Comparison of ENCODE assay signal across 8 cellular contexts in genomic region chr5:138352071-138352721, GRCh38. TPM values are rescaled to one million over a fixed set of nuclear protein-coding genes. Genes with fewer than 3 reads are reported as not detected.
DNase-seq lines count a peak whose midpoint lies in the region; ATAC-seq and TF ChIP-seq lines count a peak whose summit lies in the region.

Gene KDM3B (plus strand): TSS chr5:138352685. CDS start chr5:138352796, 111 bp downstream.

- TF ChIP-seq CTCF in activated B cell treated with CpG ODN at 0.5 μM for 24 hours (IDR thresholded peaks at IDR 0.05) (peak; percentile 99), cardiac fibroblast (IDR thresholded peaks at IDR 0.05; ENCODE audit: low read depth, low read length) (peak; percentile 94)

- H3K36me3 ChIP-seq in ACC112 (ENCODE audit: insufficient read depth, low read length) = peaks cover 27% of the 10 kb centered on the region; the same call in 1 of the 2 replicates

- intact Hi-C loops in activated B cell treated with CpG ODN at 0.5 μM for 24 hours (cut with micrococcal nuclease) = loop anchor here (1.0 to 10.0 kb wide), 6 partner anchors 14 to 943 kb away; partner anchors contain the start of genes CDC23, CDC25C, FAM13B and FAM53C

- peak within 1 kb of the TSS; percentile 91 for H3K27ac Mint-ChIP-seq in activated B cell treated with CpG ODN at 0.5 μM for 24 hours

- peaks cover 40% of the 10 kb centered on the region for H3K79me2 ChIP-seq in ACC112 (ENCODE audit: control insufficient read depth, insufficient read depth, low read length, unreplicated experiment)

- POLR2A ChIA-PET in activated B cell treated with CpG ODN at 0.5 μM for 24 hours (lab: Charles Lee) = interaction anchor here (1.1 to 11.1 kb wide), 8 partner anchors 15 to 223 kb away, joined by 4 to 322 read pairs (median 14); partner anchors contain the start of genes BRD8, CDC23, CDC25C and EGR1

- CTCF ChIA-PET in activated B cell treated with CpG ODN at 0.5 μM for 24 hours (lab: Charles Lee) = interaction anchor here (0.6 to 5.8 kb wide), 25 partner anchors 12 to 943 kb away, joined by 3 to 134 read pairs (median 4); partner anchors contain the start of genes CDC25C, EGR1, ETF1 and FAM53C

- peak within 1 kb of the TSS; percentile 68 for H3K27ac ChIP-seq in ACC112 (ENCODE audit: low read depth, low read length)

- no peaks in the 10 kb centered on the region for H3K27me3 Mint-ChIP-seq in activated B cell treated with CpG ODN at 0.5 μM for 24 hours

- H3K4me3 ChIP-seq in ACC112 (ENCODE audit: low read depth, low read length) (peak within 1 kb of the TSS; percentile 97), cardiac fibroblast (replicated peaks in 1 of 2; ENCODE audit: low read depth in 2 of 2, low read length in 2 of 2) (peak within 1 kb of the TSS; percentile 80 to 87)

- ATAC-seq in GM18520 (IDR thresholded peaks at IDR 0.05; ENCODE audit: unreplicated experiment) (peak; percentile 57), HG03095 (IDR thresholded peaks at IDR 0.05; ENCODE audit: unreplicated experiment) (peak; percentile 63), activated B cell treated with CpG ODN at 0.5 μM for 24 hours (ENCODE audit: low read depth) (peak; percentile 86)

- peak within 1 kb of the TSS; percentile 92 for H3K4me3 Mint-ChIP-seq in activated B cell treated with CpG ODN at 0.5 μM for 24 hours

- peak; percentile 86 for DNase-seq in NCI-H2196 (lab: John Stamatoyannopoulos, UW; ENCODE audit: unreplicated experiment)
- peak; percentile 99 for DNase-seq in activated B cell treated with CpG ODN at 0.5 μM for 24 hours
- DNase-seq in cardiac fibroblast (ENCODE audit: low read depth in 2 of 2) = peak; percentile 85 to 88
- DNase-seq in iris pigment epithelial cell (ENCODE audit: low read depth) = peak; percentile 78
- peak; percentile 84 to 87 for DNase-seq in stimulated activated CD4-positive, alpha-beta T cell treated with anti-CD3 and anti-CD28 coated beads, Interleukin-12 subunit alpha, Interleukin-12 subunit beta, amount 100 ng/mL, for 24 hours (ENCODE audit: low read depth in 2 of 2)

- H3K9me3 Mint-ChIP-seq in activated B cell treated with CpG ODN at 0.5 μM for 24 hours = peaks cover 4% of the 10 kb centered on the region

- peaks cover 51% of the 10 kb centered on the region for H3K4me1 Mint-ChIP-seq in activated B cell treated with CpG ODN at 0.5 μM for 24 hours

- H3K27me3 ChIP-seq in ACC112 (ENCODE audit: insufficient read depth, low read length) = no peaks in the 10 kb centered on the region

- H3K36me3 Mint-ChIP-seq in activated B cell treated with CpG ODN at 0.5 μM for 24 hours (ENCODE audit: low read depth) = peaks cover 30% of the 10 kb centered on the region

- H3K4me1 ChIP-seq in ACC112 (ENCODE audit: control insufficient read depth, insufficient read depth, low read length, unreplicated experiment) = peaks cover 42% of the 10 kb centered on the region

- H2AFZ ChIP-seq in ACC112 (ENCODE audit: low read length, unreplicated experiment) = peak within 1 kb of the TSS; percentile 85

RNA-seq across cellular contexts. Expression of gene KDM3B, which starts in this region (rescaled TPM):
- 85.5 and 94.0 TPM in 2 replicates for total RNA-seq in activated B cell treated with CpG ODN at 0.5 μM for 24 hours

Comparison
In these comparisons a context has a peak if more than half of its experiments do, and no peak if none do; other contexts are left out.
1. Peak in every context shown above with its lines: DNase-seq, ATAC-seq, H3K4me3 ChIP-seq and H3K27ac ChIP-seq.